Comparison of ENCODE assay signal across 1 cellular context in the genomic region with DNA sequence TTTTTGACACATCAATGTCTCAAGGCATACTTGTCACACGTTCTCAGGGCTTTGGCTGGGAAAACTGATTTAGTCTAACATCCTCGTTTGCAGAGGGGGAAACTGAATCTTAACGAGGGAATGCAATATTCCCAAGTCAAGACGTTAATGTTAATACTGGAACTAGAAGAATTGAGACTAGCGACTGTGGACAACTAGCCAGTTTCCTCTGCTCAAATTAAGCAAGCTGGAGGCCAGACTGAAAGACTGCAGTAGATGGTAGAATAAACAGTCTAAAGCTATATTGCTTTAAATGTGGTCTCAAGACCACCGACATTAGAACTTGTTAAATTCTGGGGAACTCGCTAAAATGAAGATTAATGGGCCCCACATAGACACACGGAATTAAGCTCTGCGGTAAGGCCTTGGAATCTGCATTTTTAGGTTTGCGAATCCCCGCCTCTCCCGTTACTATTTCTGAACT.
TF ChIP-seq lines count a peak whose summit lies in the region.

No MANE protein-coding gene starts in this region.

TF ChIP-seq in HepG2, 621 proteins besides CTCF, POLR2A, EP300 and RAD21 (continued from another document):
- TF ChIP-seq, protein P1, sequence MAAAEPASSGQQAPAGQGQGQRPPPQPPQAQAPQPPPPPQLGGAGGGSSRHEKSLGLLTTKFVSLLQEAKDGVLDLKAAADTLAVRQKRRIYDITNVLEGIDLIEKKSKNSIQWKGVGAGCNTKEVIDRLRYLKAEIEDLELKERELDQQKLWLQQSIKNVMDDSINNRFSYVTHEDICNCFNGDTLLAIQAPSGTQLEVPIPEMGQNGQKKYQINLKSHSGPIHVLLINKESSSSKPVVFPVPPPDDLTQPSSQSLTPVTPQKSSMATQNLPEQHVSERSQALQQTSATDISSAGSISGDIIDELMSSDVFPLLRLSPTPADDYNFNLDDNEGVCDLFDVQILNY (CRISPR knock-in tag; conservative IDR thresholded peaks at IDR 0.05), result no peak
- TF ChIP-seq, protein P2, sequence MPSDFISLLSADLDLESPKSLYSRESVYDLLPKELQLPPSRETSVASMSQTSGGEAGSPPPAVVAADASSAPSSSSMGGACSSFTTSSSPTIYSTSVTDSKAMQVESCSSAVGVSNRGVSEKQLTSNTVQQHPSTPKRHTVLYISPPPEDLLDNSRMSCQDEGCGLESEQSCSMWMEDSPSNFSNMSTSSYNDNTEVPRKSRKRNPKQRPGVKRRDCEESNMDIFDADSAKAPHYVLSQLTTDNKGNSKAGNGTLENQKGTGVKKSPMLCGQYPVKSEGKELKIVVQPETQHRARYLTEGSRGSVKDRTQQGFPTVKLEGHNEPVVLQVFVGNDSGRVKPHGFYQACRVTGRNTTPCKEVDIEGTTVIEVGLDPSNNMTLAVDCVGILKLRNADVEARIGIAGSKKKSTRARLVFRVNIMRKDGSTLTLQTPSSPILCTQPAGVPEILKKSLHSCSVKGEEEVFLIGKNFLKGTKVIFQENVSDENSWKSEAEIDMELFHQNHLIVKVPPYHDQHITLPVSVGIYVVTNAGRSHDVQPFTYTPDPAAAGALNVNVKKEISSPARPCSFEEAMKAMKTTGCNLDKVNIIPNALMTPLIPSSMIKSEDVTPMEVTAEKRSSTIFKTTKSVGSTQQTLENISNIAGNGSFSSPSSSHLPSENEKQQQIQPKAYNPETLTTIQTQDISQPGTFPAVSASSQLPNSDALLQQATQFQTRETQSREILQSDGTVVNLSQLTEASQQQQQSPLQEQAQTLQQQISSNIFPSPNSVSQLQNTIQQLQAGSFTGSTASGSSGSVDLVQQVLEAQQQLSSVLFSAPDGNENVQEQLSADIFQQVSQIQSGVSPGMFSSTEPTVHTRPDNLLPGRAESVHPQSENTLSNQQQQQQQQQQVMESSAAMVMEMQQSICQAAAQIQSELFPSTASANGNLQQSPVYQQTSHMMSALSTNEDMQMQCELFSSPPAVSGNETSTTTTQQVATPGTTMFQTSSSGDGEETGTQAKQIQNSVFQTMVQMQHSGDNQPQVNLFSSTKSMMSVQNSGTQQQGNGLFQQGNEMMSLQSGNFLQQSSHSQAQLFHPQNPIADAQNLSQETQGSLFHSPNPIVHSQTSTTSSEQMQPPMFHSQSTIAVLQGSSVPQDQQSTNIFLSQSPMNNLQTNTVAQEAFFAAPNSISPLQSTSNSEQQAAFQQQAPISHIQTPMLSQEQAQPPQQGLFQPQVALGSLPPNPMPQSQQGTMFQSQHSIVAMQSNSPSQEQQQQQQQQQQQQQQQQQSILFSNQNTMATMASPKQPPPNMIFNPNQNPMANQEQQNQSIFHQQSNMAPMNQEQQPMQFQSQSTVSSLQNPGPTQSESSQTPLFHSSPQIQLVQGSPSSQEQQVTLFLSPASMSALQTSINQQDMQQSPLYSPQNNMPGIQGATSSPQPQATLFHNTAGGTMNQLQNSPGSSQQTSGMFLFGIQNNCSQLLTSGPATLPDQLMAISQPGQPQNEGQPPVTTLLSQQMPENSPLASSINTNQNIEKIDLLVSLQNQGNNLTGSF (CRISPR knock-in tag; IDR thresholded peaks at IDR 0.05), result no peak; the same call in 1 of the 2 replicates
- TF ChIP-seq ZSCAN20 (CRISPR knock-in tag; IDR thresholded peaks at IDR 0.05; ENCODE audit: borderline replicate concordance) (peak; percentile 74; the same call in 1 of the 2 replicates), ZNF124 (CRISPR knock-in tag; IDR thresholded peaks at IDR 0.05) (peak; percentile 4; the same call in 1 of the 2 replicates), ADNP (CRISPR knock-in tag; IDR thresholded peaks at IDR 0.05) (peak; percentile 86; the same call in 1 of the 2 replicates), DPF2 (CRISPR knock-in tag; IDR thresholded peaks at IDR 0.05; ENCODE audit: borderline replicate concordance, low read depth) (no peak), MTA1 (CRISPR knock-in tag; IDR thresholded peaks at IDR 0.05; ENCODE audit: borderline replicate concordance) (no peak), SIN3A (IDR thresholded peaks at IDR 0.05; ENCODE audit: borderline replicate concordance, low read depth, low read length) (0 out of 2 replicates have a peak, but pooled peaks have one; percentile 44), ZBTB10 (CRISPR knock-in tag; IDR thresholded peaks at IDR 0.05; ENCODE audit: borderline replicate concordance) (0 out of 2 replicates have a peak, but pooled peaks have one; percentile 6), ZNF557 (CRISPR knock-in tag; IDR thresholded peaks at IDR 0.05) (0 out of 2 replicates have a peak, but pooled peaks have one; percentile 3), THAP7 (CRISPR knock-in tag; IDR thresholded peaks at IDR 0.05) (peak; percentile 26)
- TF ChIP-seq, protein P3, sequence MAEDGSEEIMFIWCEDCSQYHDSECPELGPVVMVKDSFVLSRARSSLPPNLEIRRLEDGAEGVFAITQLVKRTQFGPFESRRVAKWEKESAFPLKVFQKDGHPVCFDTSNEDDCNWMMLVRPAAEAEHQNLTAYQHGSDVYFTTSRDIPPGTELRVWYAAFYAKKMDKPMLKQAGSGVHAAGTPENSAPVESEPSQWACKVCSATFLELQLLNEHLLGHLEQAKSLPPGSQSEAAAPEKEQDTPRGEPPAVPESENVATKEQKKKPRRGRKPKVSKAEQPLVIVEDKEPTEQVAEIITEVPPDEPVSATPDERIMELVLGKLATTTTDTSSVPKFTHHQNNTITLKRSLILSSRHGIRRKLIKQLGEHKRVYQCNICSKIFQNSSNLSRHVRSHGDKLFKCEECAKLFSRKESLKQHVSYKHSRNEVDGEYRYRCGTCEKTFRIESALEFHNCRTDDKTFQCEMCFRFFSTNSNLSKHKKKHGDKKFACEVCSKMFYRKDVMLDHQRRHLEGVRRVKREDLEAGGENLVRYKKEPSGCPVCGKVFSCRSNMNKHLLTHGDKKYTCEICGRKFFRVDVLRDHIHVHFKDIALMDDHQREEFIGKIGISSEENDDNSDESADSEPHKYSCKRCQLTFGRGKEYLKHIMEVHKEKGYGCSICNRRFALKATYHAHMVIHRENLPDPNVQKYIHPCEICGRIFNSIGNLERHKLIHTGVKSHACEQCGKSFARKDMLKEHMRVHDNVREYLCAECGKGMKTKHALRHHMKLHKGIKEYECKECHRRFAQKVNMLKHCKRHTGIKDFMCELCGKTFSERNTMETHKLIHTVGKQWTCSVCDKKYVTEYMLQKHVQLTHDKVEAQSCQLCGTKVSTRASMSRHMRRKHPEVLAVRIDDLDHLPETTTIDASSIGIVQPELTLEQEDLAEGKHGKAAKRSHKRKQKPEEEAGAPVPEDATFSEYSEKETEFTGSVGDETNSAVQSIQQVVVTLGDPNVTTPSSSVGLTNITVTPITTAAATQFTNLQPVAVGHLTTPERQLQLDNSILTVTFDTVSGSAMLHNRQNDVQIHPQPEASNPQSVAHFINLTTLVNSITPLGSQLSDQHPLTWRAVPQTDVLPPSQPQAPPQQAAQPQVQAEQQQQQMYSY (CRISPR knock-in tag; IDR thresholded peaks at IDR 0.05), result no peak
TF ChIP-seq in HepG2: peak in this region for 8.
